Comparison of ENCODE assay signal across 8 cellular contexts in the genomic region with DNA sequence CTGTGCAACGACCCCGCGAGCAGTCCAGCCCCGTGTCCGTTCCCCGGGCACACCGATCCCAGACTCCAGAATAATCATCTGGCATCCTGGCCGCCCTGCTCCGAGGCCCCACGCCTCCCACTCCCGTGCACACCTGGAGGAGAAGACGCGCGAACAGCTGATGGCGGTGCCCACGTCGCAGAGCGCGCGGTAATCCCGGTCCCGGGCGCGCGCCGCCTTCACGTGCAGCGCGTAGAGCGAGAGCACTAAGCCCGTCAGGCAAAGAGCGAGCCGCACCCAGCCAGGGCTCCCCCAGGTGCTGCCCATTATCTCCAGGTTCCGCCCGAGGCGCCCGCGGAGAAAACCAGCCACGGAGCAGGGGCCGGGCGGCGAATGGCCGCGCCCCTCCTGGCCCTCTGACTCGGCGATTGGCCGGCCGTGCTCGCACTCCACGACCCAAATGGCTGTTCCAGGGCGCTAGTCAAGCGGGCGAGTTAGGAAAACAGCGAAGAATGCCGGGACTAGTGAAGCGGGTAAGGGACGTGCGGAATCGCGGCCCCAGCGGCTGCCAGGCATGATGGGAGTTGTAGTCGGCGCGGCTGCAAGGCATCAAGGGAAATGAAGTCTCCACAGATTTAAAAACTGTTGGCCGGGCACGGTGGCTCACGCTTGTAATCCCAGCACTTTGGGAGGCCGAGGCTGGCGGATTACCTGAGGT. TPM values are rescaled to one million over a fixed set of nuclear protein-coding genes. Genes with fewer than 3 reads are reported as not detected.
A peak's percentile ranks its signal among the peaks of the same experiment; 100 is the strongest.
DNase-seq lines count a peak whose midpoint lies in the region; ATAC-seq, FAIRE-seq and TF ChIP-seq lines count a peak whose summit lies in the region.

A gene (minus strand): TSS at position 374 of the 697 bp plus-strand sequence. CDS start 68 bp downstream, at position 306.

- peak within 1 kb of the TSS; percentile 85 to 91 for H3K4me2 ChIP-seq in H1 (ENCODE audit: insufficient read depth in 1 of 2, low read depth in 2 of 2, low read length in 2 of 2)
- peak within 1 kb of the TSS; percentile 99 for H3K4me2 ChIP-seq in mesendoderm (ENCODE audit: low read length)

- FAIRE-seq in H1 (lab: Jason Lieb, UNC): no peak

- H3K23ac ChIP-seq in H1 (ENCODE audit: insufficient read length) (no peak within 1 kb of the TSS), mesendoderm (ENCODE audit: low read length) (peak within 1 kb of the TSS; percentile 15)

- H3K4me1 ChIP-seq in H1 (replicated peaks in 1 of 4; ENCODE audit: control insufficient read depth in 3 of 4, insufficient read depth in 4 of 4, low read length in 3 of 4) (peaks cover 0 to 9% (median 3%) of the 10 kb centered on the region in 4 experiments; a peak in 4 of 7 replicates), mesendoderm (ENCODE audit: control insufficient read depth, low read depth, low read length) (no peaks in the 10 kb centered on the region)

- H2BK15ac ChIP-seq in H1 (ENCODE audit: low read length): peak within 1 kb of the TSS; percentile 29; the same call in 1 of the 2 replicates
- no peak within 1 kb of the TSS for H2BK15ac ChIP-seq in mesendoderm (replicated peaks; ENCODE audit: low read depth)

- H3K27me3 ChIP-seq in H1 (replicated peaks in 1 of 4; ENCODE audit: control insufficient read depth in 3 of 4, extremely low read depth in 1 of 4, insufficient read depth in 3 of 4, low read length in 3 of 4) (no peaks in the 10 kb centered on the region), mesendoderm (ENCODE audit: insufficient read depth, low read length, poor library complexity) (no peaks in the 10 kb centered on the region)

- H4K91ac ChIP-seq in H1 (replicated peaks; ENCODE audit: insufficient read length, low read length): peak within 1 kb of the TSS; percentile 55

- H3K4ac ChIP-seq in H1 (replicated peaks; ENCODE audit: insufficient read length, low read depth, low read length) (peak within 1 kb of the TSS; percentile 3), mesendoderm (ENCODE audit: low read depth, low read length) (peak within 1 kb of the TSS; percentile 87)

- peak; percentile 96 for DNase-seq in COLO668 (lab: John Stamatoyannopoulos, UW; ENCODE audit: unreplicated experiment)
- peak; percentile 97 for DNase-seq in HT-29 (ENCODE audit: low spot score)
- DNase-seq in NOMO-1 treated with dmso at 0.1 percent for 144 hours (lab: John Stamatoyannopoulos, UW; ENCODE audit: unreplicated experiment): peak; percentile 98
- peak; percentile 67 to 79 (median 74) for DNase-seq in activated CD8-positive, alpha-beta memory T cell treated with anti-CD3 and anti-CD28 coated beads for 48 hours (ENCODE audit: low read depth in 2 of 3, low spot score in 2 of 3)
- peak; percentile 90 to 92 for DNase-seq in H1 (ENCODE audit: low read depth in 1 of 2, low spot score in 2 of 2)
- peak; percentile 99 for DNase-seq in mesendoderm
- DNase-seq in stimulated activated CD8-positive, alpha-beta memory T cell treated with anti-CD3 and anti-CD28 coated beads, Interleukin-15, amount 100 ng/mL, for 1 hour (ENCODE audit: low read depth): peak; percentile 63

- H3K27ac ChIP-seq in H1 (ENCODE audit: low read depth, low read length) (peak within 1 kb of the TSS; percentile 16; the same call in 1 of the 2 replicates), mesendoderm (ENCODE audit: low read depth, low read length) (peak within 1 kb of the TSS; percentile 18)

- peak within 1 kb of the TSS; percentile 75; the same call in 1 of the 2 replicates for H2BK12ac ChIP-seq in H1 (ENCODE audit: low read depth, low read length)

- TF ChIP-seq EP300 in H1 (IDR thresholded peaks at IDR 0.05; ENCODE audit: borderline replicate concordance in 1 of 2, low read depth in 2 of 2, low read length in 2 of 2): no peak

- H4K20me1 ChIP-seq in H1 (replicated peaks in 1 of 2; ENCODE audit: control insufficient read depth in 1 of 2, insufficient read depth in 2 of 2, low read length in 2 of 2): peaks cover 2 to 13% of the 10 kb centered on the region in 2 experiments

- H3K23me2 ChIP-seq in H1 (ENCODE audit: low read depth, low read length): peaks cover 10% of the 10 kb centered on the region

- peak within 1 kb of the TSS; percentile 54 for H2AFZ ChIP-seq in H1 (ENCODE audit: low read length)

- ATAC-seq in GM19468 (IDR thresholded peaks at IDR 0.05; ENCODE audit: extremely low read depth, unreplicated experiment): peak; percentile 60

- peak within 1 kb of the TSS; percentile 86; the same call in 1 of the 2 replicates for H2BK5ac ChIP-seq in H1 (ENCODE audit: low read depth, low read length)
- no peak within 1 kb of the TSS for H2BK5ac ChIP-seq in mesendoderm (ENCODE audit: low read length)

- CTCF ChIA-PET in H1 (lab: Charles Lee; ENCODE audit: partially characterized antibody): interaction anchor here (0.7 to 1.4 kb wide), 2 partner anchors 13 to 21 kb away, joined by 3 to 5 read pairs; a partner anchor contains a TSS

- peak within 1 kb of the TSS; percentile 80; the same call in 1 of the 2 replicates for H2BK20ac ChIP-seq in H1 (ENCODE audit: low read length)

- peaks cover 0 to 11% (median 4%) of the 10 kb centered on the region in 4 experiments; a peak in 5 of 8 replicates for H3K36me3 ChIP-seq in H1 (ENCODE audit: control insufficient read depth in 2 of 4, insufficient read depth in 4 of 4, low read length in 3 of 4)
- H3K36me3 ChIP-seq in mesendoderm (ENCODE audit: control insufficient read depth, insufficient read depth, low read length): peaks cover 6% of the 10 kb centered on the region

- H4K5ac ChIP-seq in H1 (ENCODE audit: insufficient read length, low read depth, low read length): peak within 1 kb of the TSS; percentile 89
- H4K5ac ChIP-seq in mesendoderm (ENCODE audit: low read length): peak within 1 kb of the TSS; percentile 97

- H4K8ac ChIP-seq in H1 (ENCODE audit: extremely low read depth, insufficient read depth, low read length) (peak within 1 kb of the TSS; percentile 83), mesendoderm (ENCODE audit: low read depth, low read length) (no peak within 1 kb of the TSS)

- WGBS in H1 (ENCODE audit: extremely low coverage in 1 of 2, insufficient coverage in 1 of 2, insufficient read length in 1 of 2, insufficient replicate concordance in 2 of 2, low coverage in 1 of 2, low lambda C conversion rate in 2 of 2, missing lambda C conversion rate in 1 of 2), 2 experiments: 2% methylated on average over 49 of the region's 69 CpGs; no CpG with 5 or more reads in 1 of the 2 experiments
- no CpG with 5 or more reads among the region's 69 CpGs for WGBS in mesendoderm (ENCODE audit: extremely low coverage, insufficient coverage, low lambda C conversion rate)

- H2BK120ac ChIP-seq in H1 (replicated peaks; ENCODE audit: low read depth, low read length): peak within 1 kb of the TSS; percentile 43
- no peak within 1 kb of the TSS for H2BK120ac ChIP-seq in mesendoderm (ENCODE audit: low read depth, low read length)

- TF ChIP-seq RAD21 in H1 (IDR thresholded peaks at IDR 0.05 in 1 of 2, conservative IDR thresholded peaks at IDR 0.05 in 1 of 2; ENCODE audit: low read depth in 2 of 2, low read length in 2 of 2): no peak

- H2AK5ac ChIP-seq in H1 (ENCODE audit: low read depth, low read length): peak within 1 kb of the TSS; percentile 53; the same call in 1 of the 2 replicates
- peak within 1 kb of the TSS; percentile 65 for H2AK5ac ChIP-seq in mesendoderm (ENCODE audit: low read length)

- H3K79me1 ChIP-seq in H1 (ENCODE audit: low read depth, low read length) (peaks cover 10% of the 10 kb centered on the region), mesendoderm (ENCODE audit: low read length) (peaks cover 11% of the 10 kb centered on the region)

- no peaks in the 10 kb centered on the region for H3K9me3 ChIP-seq in H1 (ENCODE audit: insufficient read depth in 2 of 2, low read depth in 1 of 2, low read length in 1 of 2)

- H3K79me2 ChIP-seq in H1 (ENCODE audit: control insufficient read depth in 1 of 2, insufficient read depth in 2 of 2, low read length in 2 of 2): peaks cover 0 to 7% of the 10 kb centered on the region in 2 experiments; a peak in 1 of 4 replicates
- H3K79me2 ChIP-seq in mesendoderm (ENCODE audit: control insufficient read depth, insufficient read depth, low read length): peaks cover 5% of the 10 kb centered on the region

- TF ChIP-seq CTCF in H1 (IDR thresholded peaks at IDR 0.05; ENCODE audit: control extremely low read depth in 1 of 3, insufficient read depth in 1 of 3, low read depth in 1 of 3, low read length in 3 of 3): no peak

- H3K14ac ChIP-seq in H1 (ENCODE audit: insufficient read length): peak within 1 kb of the TSS; percentile 91

- peak within 1 kb of the TSS; percentile 82 for H3K56ac ChIP-seq in H1 (replicated peaks; ENCODE audit: insufficient read length, low read depth, low read length)
- peak within 1 kb of the TSS; percentile 99 for H3K56ac ChIP-seq in mesendoderm (ENCODE audit: low read length)

- POLR2A ChIA-PET in H1 (lab: Charles Lee; ENCODE audit: partially characterized antibody): interaction anchor here (0.7 to 4.2 kb wide), 10 partner anchors 8 to 110 kb away, joined by 3 to 26 read pairs (median 5); a partner anchor contains a TSS

- H3K18ac ChIP-seq in H1 (ENCODE audit: extremely low read depth, low read length) (peak within 1 kb of the TSS; percentile 87), mesendoderm (ENCODE audit: low read length) (peak within 1 kb of the TSS; percentile 9)

- peak within 1 kb of the TSS; percentile 46 to 83 (median 73) for H3K9ac ChIP-seq in H1 (replicated peaks in 1 of 4; ENCODE audit: extremely low read depth in 1 of 4, low read depth in 3 of 4, low read length in 3 of 4)
- H3K9ac ChIP-seq in mesendoderm (ENCODE audit: low read length): peak within 1 kb of the TSS; percentile 92

- peak within 1 kb of the TSS; percentile 87 to 96 (median 92) for H3K4me3 ChIP-seq in H1 (ENCODE audit: extremely low read depth in 1 of 4, insufficient read depth in 2 of 4, low read depth in 3 of 4, low read length in 4 of 4)
- H3K4me3 ChIP-seq in mesendoderm (ENCODE audit: low read length): peak within 1 kb of the TSS; percentile 96

- peak in 1 of 2 experiments; percentile 36; a peak in 1 of 3 replicates for TF ChIP-seq POLR2A in H1 (IDR thresholded peaks at IDR 0.05; ENCODE audit: control extremely low read depth in 1 of 2, low read depth in 2 of 2, low read length in 2 of 2)

TF ChIP-seq in H1, 55 proteins besides CTCF, POLR2A, EP300 and RAD21 (continues in another document):
- 0 out of 2 replicates have a peak, but pooled peaks have one; percentile 12 for TF ChIP-seq CHD2 (IDR thresholded peaks at IDR 0.05; ENCODE audit: low read length)
- no peak; the same call in 1 of the 2 replicates for TF ChIP-seq YY1 (IDR thresholded peaks at IDR 0.05; ENCODE audit: low read depth, low read length)

RNA-seq across cellular contexts. Expression of the gene that starts here (rescaled TPM):
- 72.3 and 74.4 TPM in 2 replicates for total RNA-seq in HT-29 (2014; rRNA removed; shearing (Covaris generic))
- 83.3 and 84.1 TPM in 2 replicates for total RNA-seq in H1 (2021; fragmentation: NEBNext Ultra II Directional; extraction: Animal tissue kit (Norgen Biotek cat#: 25700))
- 483 and 512 TPM in 2 replicates for polyA plus RNA-seq in H1 (2011; rRNA removed)
- polyA plus RNA-seq in H1 (2011; cell fraction: cytosol; rRNA removed): 255 TPM
- polyA plus RNA-seq in H1 (2011; cell fraction: nucleus; rRNA removed): 252 TPM
- polyA plus RNA-seq in H1 (2012, experiment 1 of 2): 102 to 148 TPM (median 131 TPM) in 4 replicates
- polyA plus RNA-seq in H1 (2012, experiment 2 of 2): 241 TPM
- 194 TPM for polyA plus RNA-seq in H1 (2013, experiment 1 of 2)
- 225 TPM for polyA plus RNA-seq in H1 (2013, experiment 2 of 2)
- polyA minus RNA-seq in H1 (2011; rRNA and poly(A)+ RNA removed): 162 and 226 TPM in 2 replicates
- 64.1 TPM for polyA minus RNA-seq in H1 (2011; cell fraction: cytosol; rRNA and poly(A)+ RNA removed)
- 59.3 TPM for polyA minus RNA-seq in H1 (2011; cell fraction: nucleus; rRNA and poly(A)+ RNA removed)
- 106 TPM for polyA plus RNA-seq in mesendoderm (2013, experiment 1 of 2)
- polyA plus RNA-seq in mesendoderm (2013, experiment 2 of 2): 104 TPM

Comparison
In these comparisons a context has a peak if more than half of its experiments do, and no peak if none do; other contexts are left out.
1. Peak in every context shown above with its lines: DNase-seq, ATAC-seq, H3K4me3 ChIP-seq and H3K27ac ChIP-seq.